25 cellular contexts compared by ENCODE assay signal in the genomic region with DNA sequence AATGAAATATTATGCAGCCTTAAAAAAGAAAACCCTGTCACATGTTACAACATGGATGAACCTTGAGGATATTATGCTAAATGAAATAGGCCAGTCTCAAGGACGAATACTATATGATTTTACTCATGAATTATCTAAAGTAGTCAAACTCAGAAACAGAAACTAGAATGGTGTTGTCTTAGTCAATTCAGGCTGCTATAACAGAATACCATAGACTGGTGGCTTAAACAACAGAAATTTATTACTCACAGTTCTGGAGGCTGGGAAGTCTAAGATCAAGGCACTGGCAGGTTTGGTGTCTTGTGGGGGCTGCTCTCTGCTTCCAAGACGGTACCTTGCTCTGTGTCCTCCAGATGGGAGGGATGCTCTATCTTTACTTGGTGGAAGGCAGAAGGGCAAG.
"Had no signal": no experiment of that assay in that cellular context is flagged by ENCODE, and none has a peak within 500 bp of the region (broad histone marks: within the 10 kb centered on the region; RNA-seq: fewer than 3 reads in every experiment).

No MANE protein-coding gene starts in this region.

- H3K79me2 ChIP-seq: hepatocyte had no signal

- H3K4me1 ChIP-seq: colonic mucosa, left lung, testis, uterus had no signal

- H3K4me2 ChIP-seq: hepatocyte had no signal

- H3K27me3 ChIP-seq: colonic mucosa, hepatocyte, testis, uterus had no signal

- FAIRE-seq: bronchial epithelial cell, endothelial cell of umbilical vein, small intestine had no signal

- H3K9me3 ChIP-seq: colonic mucosa, testis, uterus had no signal

- ATAC-seq: activated T-cell treated with anti-CD3 and anti-CD28 coated beads, Interleukin-2, amount 50 U/mL, for 72 hours; effector memory CD8-positive, alpha-beta T cell; esophagus mucosa; left lung; natural killer cell; sciatic nerve; stimulated activated memory B cell treated with anti-CD40 and anti-IgM and Interleukin-4, amounts not matched to agents 10 μg/mL and 1 μg/mL and 100 μg/mL, for 72 hours had no signal

- DNase-seq: activated CD4-positive, alpha-beta T cell treated with anti-CD3 and anti-CD28 coated beads for 4 hours; activated CD4-positive, alpha-beta T cell treated with anti-CD3 and anti-CD28 coated beads, Interleukin-2, amount 50 U/mL, for 48 hours; activated CD4-positive, CD25-positive, alpha-beta regulatory T cell; activated effector memory CD4-positive, alpha-beta T cell treated with anti-CD3 and anti-CD28 coated beads, Interleukin-2, amount 50 U/mL, for 16 hours; activated naive CD4-positive, alpha-beta T cell treated with anti-CD3 and anti-CD28 coated beads, Interleukin-2, amount 10 ng/mL, durations not matched to agents 7 days and 5 days; activated T-cell treated with anti-CD3 and anti-CD28 coated beads, Interleukin-2, amount 50 U/mL, for 72 hours; amygdala; colonic mucosa; dorsolateral prefrontal cortex; effector memory CD8-positive, alpha-beta T cell; foreskin melanocyte; kidney glomerular epithelial cell; left lung; natural killer cell; small intestine; stimulated activated CD4-positive, alpha-beta T cell treated with anti-CD3 and anti-CD28 coated beads, Interleukin-15, amount 100 ng/mL, for 24 hours; testis; trophoblast cell; uterus had no signal

- H3K36me3 ChIP-seq: colonic mucosa, left lung, uterus had no signal

- H3K27ac ChIP-seq: colonic mucosa, dorsolateral prefrontal cortex, hepatocyte, left lung, testis, uterus had no signal

- H3K4me3 ChIP-seq: colonic mucosa, dorsolateral prefrontal cortex, hepatocyte, left lung, testis, uterus had no signal

- H2AFZ ChIP-seq: hepatocyte had no signal
